In genomic region chr1:187275985-187276580, GRCh38 we compare ENCODE assay signal across 26 cellular contexts.
DNase-seq lines count a peak whose midpoint lies in the region; ATAC-seq, FAIRE-seq and TF ChIP-seq lines count a peak whose summit lies in the region.
"Had no signal": no experiment of that assay in that cellular context is flagged by ENCODE, and none has a peak within 500 bp of the region (broad histone marks: within the 10 kb centered on the region; RNA-seq: fewer than 3 reads in every experiment).

No MANE protein-coding gene starts in this region.

- DNase-seq in SK-N-SH: peak; percentile 16
- peak; percentile 87 for DNase-seq in LNCaP clone FGC (ENCODE audit: low read depth)
- peak; percentile 58 for DNase-seq in NCI-H2081 treated with DMSO at 0.1 percent for 48 hours (lab: John Stamatoyannopoulos, UW)
- peak; percentile 7 for DNase-seq in small intestine
- no peak for DNase-seq in omental fat pad (ENCODE audit: low spot score)
- DNase-seq in neuronal stem cell (ENCODE audit: low spot score): no peak
- DNase-seq: AML-193; C1 segment of cervical spinal cord; CD4-positive, alpha-beta memory T cell; DMS 273 treated with DMSO at 0.1 percent for 48 hours; KBM-7; MM.1S; NCI-H1417 treated with DMSO at 0.1 percent for 48 hours; NCI-H187 treated with DMSO at 0.1 percent for 48 hours; NCI-H2171; NCI-H345; NCI-H82; SHP77 had no signal

- H2BK120ac ChIP-seq in neuronal stem cell (ENCODE audit: low read depth, low read length): no peak overlapping the region

- no peaks in the 10 kb centered on the region for H3K27me3 ChIP-seq in SK-N-SH (ENCODE audit: insufficient read depth)
- no peaks in the 10 kb centered on the region for H3K27me3 ChIP-seq in small intestine (ENCODE audit: control insufficient read depth in 2 of 2, insufficient read depth in 2 of 2, low read length in 2 of 2)
- H3K27me3 ChIP-seq in neuronal stem cell (ENCODE audit: control insufficient read depth in 3 of 3, insufficient read depth in 3 of 3, low read depth in 1 of 3, low read length in 3 of 3): no peaks in the 10 kb centered on the region

- H3K4me3 ChIP-seq in SK-N-SH (ENCODE audit: low read depth in 2 of 2, low read length in 1 of 2): no peak overlapping the region
- H3K4me3 ChIP-seq in LNCaP clone FGC (ENCODE audit: low read depth, low read length): no peak overlapping the region
- H3K4me3 ChIP-seq in small intestine (ENCODE audit: low read depth in 1 of 2, low read length in 2 of 2): no peak overlapping the region
- H3K4me3 ChIP-seq in neuronal stem cell (ENCODE audit: low read length in 2 of 2): no peak overlapping the region
- H3K4me3 ChIP-seq: A549 had no signal

- H3K36me3 ChIP-seq in SK-N-SH (replicated peaks in 1 of 2; ENCODE audit: control insufficient read depth in 1 of 2, insufficient read depth in 2 of 2, low read length in 1 of 2) (no peaks in the 10 kb centered on the region), small intestine (ENCODE audit: control insufficient read depth in 2 of 2, insufficient read depth in 2 of 2, low read length in 2 of 2) (no peaks in the 10 kb centered on the region), neuronal stem cell (replicated peaks in 1 of 2; ENCODE audit: control insufficient read depth in 2 of 2, insufficient read depth in 2 of 2, low read length in 2 of 2) (no peaks in the 10 kb centered on the region)

- TF ChIP-seq CTCF in SK-N-SH (IDR thresholded peaks at IDR 0.05): no peak
- no peak for TF ChIP-seq CTCF in LNCaP clone FGC (IDR thresholded peaks at IDR 0.05; ENCODE audit: control insufficient read depth, extremely low read depth, insufficient read depth)
- no peak for TF ChIP-seq CTCF in omental fat pad (IDR thresholded peaks at IDR 0.05)

- H3K4me2 ChIP-seq in SK-N-SH (no peak overlapping the region), neuronal stem cell (ENCODE audit: insufficient read depth, low read length, poor library complexity, severe bottlenecking) (no peak overlapping the region)
- H3K4me2 ChIP-seq: A549 had no signal

- no peak overlapping the region for H3K23ac ChIP-seq in neuronal stem cell (ENCODE audit: low read depth, low read length, poor library complexity)

- H3K79me2 ChIP-seq in SK-N-SH (ENCODE audit: insufficient read depth): no peaks in the 10 kb centered on the region

- H2BK5ac ChIP-seq in neuronal stem cell (ENCODE audit: low read length): no peak overlapping the region

- POLR2A ChIA-PET in SK-N-SH (lab: Yijun Ruan, JAX): no interaction called here

- peak overlapping the region in 1 of 2 experiments; percentile 58; a peak in 1 of 4 replicates for H3K27ac ChIP-seq in SK-N-SH (ENCODE audit: low read depth in 2 of 2, low read length in 1 of 2)
- no peak overlapping the region for H3K27ac ChIP-seq in small intestine (ENCODE audit: low read depth in 1 of 2, low read length in 1 of 2)
- no peak overlapping the region for H3K27ac ChIP-seq in neuronal stem cell (replicated peaks; ENCODE audit: low read length)
- H3K27ac ChIP-seq: A549, RWPE1 had no signal

- TF ChIP-seq RAD21 in SK-N-SH (IDR thresholded peaks at IDR 0.05; ENCODE audit: low read length): no peak

- H4K91ac ChIP-seq in neuronal stem cell (ENCODE audit: low read depth, low read length, poor library complexity): no peak overlapping the region

- H3K79me1 ChIP-seq in neuronal stem cell (ENCODE audit: low read depth, low read length): no peaks in the 10 kb centered on the region

- FAIRE-seq in small intestine (lab: Jason Lieb, UNC): no peak
- FAIRE-seq: A549, GM19239, HTR-8/SVneo had no signal

- no peak overlapping the region for H2AK5ac ChIP-seq in neuronal stem cell (ENCODE audit: low read depth, low read length)

- no peak overlapping the region for H3K18ac ChIP-seq in neuronal stem cell (ENCODE audit: low read length)

- H3K9me2 ChIP-seq in SK-N-SH: no peaks in the 10 kb centered on the region

- H3K4ac ChIP-seq in neuronal stem cell (ENCODE audit: low read length): no peak overlapping the region

- no peaks in the 10 kb centered on the region for H3K9me3 ChIP-seq in SK-N-SH
- H3K9me3 ChIP-seq in small intestine (ENCODE audit: control insufficient read depth, low read depth): no peaks in the 10 kb centered on the region
- H3K9me3 ChIP-seq in neuronal stem cell (replicated peaks in 1 of 2; ENCODE audit: control insufficient read depth in 2 of 2, insufficient read depth in 1 of 2, low read depth in 1 of 2, low read length in 2 of 2): no peaks in the 10 kb centered on the region
- H3K9me3 ChIP-seq: A549 had no signal

- no peak overlapping the region for H2BK15ac ChIP-seq in neuronal stem cell (ENCODE audit: low read length)

- H2BK12ac ChIP-seq in neuronal stem cell (ENCODE audit: low read length): no peak overlapping the region

- H3K9ac ChIP-seq in SK-N-SH (no peak overlapping the region), neuronal stem cell (ENCODE audit: low read depth, low read length, poor library complexity) (no peak overlapping the region)

- H2AFZ ChIP-seq in SK-N-SH (ENCODE audit: low read depth) (no peak overlapping the region), neuronal stem cell (ENCODE audit: low read length) (no peak overlapping the region)

- CTCF ChIA-PET in SK-N-SH (lab: Yijun Ruan, JAX): no interaction called here

- H4K8ac ChIP-seq in neuronal stem cell (ENCODE audit: low read depth, low read length): no peak overlapping the region

- H3K4me1 ChIP-seq in SK-N-SH (ENCODE audit: control insufficient read depth in 1 of 2, insufficient read depth in 2 of 2, low read depth in 1 of 2, low read length in 1 of 2) (peaks cover 0 to 7% of the 10 kb centered on the region in 2 experiments; a peak in 2 of 4 replicates), small intestine (ENCODE audit: control insufficient read depth in 2 of 2, insufficient read depth in 1 of 2, low read depth in 1 of 2, low read length in 1 of 2) (no peaks in the 10 kb centered on the region), neuronal stem cell (ENCODE audit: control insufficient read depth in 2 of 2, insufficient read depth in 1 of 2, low read depth in 1 of 2, low read length in 2 of 2) (no peaks in the 10 kb centered on the region)
- H3K4me1 ChIP-seq: A549 had no signal

- H3K14ac ChIP-seq in neuronal stem cell (ENCODE audit: low read length): no peak overlapping the region

- ATAC-seq in SK-N-SH treated with all-trans-retinoic acid at 6 μM for 48 hours (no peak), omental fat pad (ENCODE audit: low FRiP score) (no peak), HG03175 (IDR thresholded peaks at IDR 0.05; ENCODE audit: unreplicated experiment) (no peak)
- ATAC-seq: A549, HCT116, Panc1 had no signal

- WGBS in SK-N-SH (ENCODE audit: low lambda C conversion rate): 29% methylated on average over 4 of the region's 4 CpGs
- WGBS in small intestine, 3 donors: 13 to 50% (median 33%) methylated on average over 4 of the region's 4 CpGs
- WGBS in neuronal stem cell (ENCODE audit: extremely low coverage in 2 of 2, insufficient read length in 2 of 2, insufficient replicate concordance in 1 of 2), 2 donors: no CpG with 5 or more reads among the region's 4 CpGs

- no peaks in the 10 kb centered on the region for H4K20me1 ChIP-seq in SK-N-SH (ENCODE audit: insufficient read depth)

- no peaks in the 10 kb centered on the region for H3F3A ChIP-seq in SK-N-SH (replicated peaks; ENCODE audit: insufficient read depth)

- peak in 1 of 2 experiments; percentile 54; a peak in 1 of 4 replicates for TF ChIP-seq EP300 in SK-N-SH (IDR thresholded peaks at IDR 0.05; ENCODE audit: borderline replicate concordance in 1 of 2, low read depth in 1 of 2, low read length in 1 of 2)

TF ChIP-seq in SK-N-SH, 30 proteins besides CTCF, POLR2A, EP300 and RAD21:
- peak; percentile 61 for TF ChIP-seq GATA2 (CRISPR knock-in tag; IDR thresholded peaks at IDR 0.05)
- TF ChIP-seq RCOR1 (IDR thresholded peaks at IDR 0.05; ENCODE audit: low read length): 0 out of 2 replicates have a peak, but pooled peaks have one; percentile 37
- TF ChIP-seq MXI1 (IDR thresholded peaks at IDR 0.05; ENCODE audit: low read depth, low read length): peak; percentile 17; the same call in 1 of the 2 replicates
- no peak for TF ChIP-seq IRF3 (IDR thresholded peaks at IDR 0.05; ENCODE audit: low read depth, low read length)
TF ChIP-seq in SK-N-SH: peak in this region for 3.

TF ChIP-seq in SK-N-SH treated with all-trans-retinoic acid at 6 μM for 48 hours, 23 proteins besides CTCF, POLR2A, EP300 and RAD21 (continues in another document):
- no peak for TF ChIP-seq BACH2 (CRISPR knock-in tag; IDR thresholded peaks at IDR 0.05; ENCODE audit: borderline replicate concordance)
- TF ChIP-seq PPARA (CRISPR knock-in tag; IDR thresholded peaks at IDR 0.05; ENCODE audit: borderline replicate concordance): no peak
- no peak for TF ChIP-seq ZNF70 (CRISPR knock-in tag; IDR thresholded peaks at IDR 0.05)
- TF ChIP-seq GLIS3 (CRISPR knock-in tag; IDR thresholded peaks at IDR 0.05): no peak
- TF ChIP-seq ESRRG (CRISPR knock-in tag; IDR thresholded peaks at IDR 0.05): no peak
- TF ChIP-seq, protein P1, sequence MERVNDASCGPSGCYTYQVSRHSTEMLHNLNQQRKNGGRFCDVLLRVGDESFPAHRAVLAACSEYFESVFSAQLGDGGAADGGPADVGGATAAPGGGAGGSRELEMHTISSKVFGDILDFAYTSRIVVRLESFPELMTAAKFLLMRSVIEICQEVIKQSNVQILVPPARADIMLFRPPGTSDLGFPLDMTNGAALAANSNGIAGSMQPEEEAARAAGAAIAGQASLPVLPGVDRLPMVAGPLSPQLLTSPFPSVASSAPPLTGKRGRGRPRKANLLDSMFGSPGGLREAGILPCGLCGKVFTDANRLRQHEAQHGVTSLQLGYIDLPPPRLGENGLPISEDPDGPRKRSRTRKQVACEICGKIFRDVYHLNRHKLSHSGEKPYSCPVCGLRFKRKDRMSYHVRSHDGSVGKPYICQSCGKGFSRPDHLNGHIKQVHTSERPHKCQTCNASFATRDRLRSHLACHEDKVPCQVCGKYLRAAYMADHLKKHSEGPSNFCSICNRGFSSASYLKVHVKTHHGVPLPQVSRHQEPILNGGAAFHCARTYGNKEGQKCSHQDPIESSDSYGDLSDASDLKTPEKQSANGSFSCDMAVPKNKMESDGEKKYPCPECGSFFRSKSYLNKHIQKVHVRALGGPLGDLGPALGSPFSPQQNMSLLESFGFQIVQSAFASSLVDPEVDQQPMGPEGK (CRISPR knock-in tag; IDR thresholded peaks at IDR 0.05; ENCODE audit: borderline replicate concordance): no peak
- TF ChIP-seq ZC3H10 (CRISPR knock-in tag; IDR thresholded peaks at IDR 0.05): no peak
- no peak for TF ChIP-seq SNAI2 (CRISPR knock-in tag; IDR thresholded peaks at IDR 0.05)
- no peak for TF ChIP-seq OSR1 (CRISPR knock-in tag; IDR thresholded peaks at IDR 0.05)

Comparison
In these comparisons a context has a peak if more than half of its experiments do, and no peak if none do; other contexts are left out.
1. DNase-seq: peak in SK-N-SH (single experiment), LNCaP clone FGC (single experiment), NCI-H2081 treated with DMSO at 0.1 percent for 48 hours (single experiment) and small intestine (single experiment); none in omental fat pad (single experiment) and neuronal stem cell (single experiment).